Comparison of ENCODE assay signal across 1 cellular context in genomic region chrX:41333994-41334865, GRCh38.
TF ChIP-seq lines count a peak whose summit lies in the region.

DDX3X (plus strand) TSS chrX:41334162; CDS start chrX:41334253, 91 bp downstream.

TF ChIP-seq in HepG2, 621 proteins besides CTCF, POLR2A, EP300 and RAD21 (continued from another document and continues in another):
- TF ChIP-seq SPEN (CRISPR knock-in tag; IDR thresholded peaks at IDR 0.05; ENCODE audit: low read depth) (no peak; the same call in 1 of the 2 replicates), ZNF180 (CRISPR knock-in tag; IDR thresholded peaks at IDR 0.05; ENCODE audit: borderline replicate concordance, low read depth) (no peak), ZNF580 (CRISPR knock-in tag; IDR thresholded peaks at IDR 0.05; ENCODE audit: borderline replicate concordance, low read depth) (no peak), AGO1 (IDR thresholded peaks at IDR 0.05; ENCODE audit: low read depth, low read length, poor library complexity, severe bottlenecking) (peak; percentile 70), MLX (CRISPR knock-in tag; IDR thresholded peaks at IDR 0.05) (no peak), MTA1 (CRISPR knock-in tag; IDR thresholded peaks at IDR 0.05; ENCODE audit: borderline replicate concordance) (no peak), SRY (CRISPR knock-in tag; IDR thresholded peaks at IDR 0.05) (no peak), SNAI1 (CRISPR knock-in tag; IDR thresholded peaks at IDR 0.05; ENCODE audit: borderline replicate concordance) (peak; percentile 62; the same call in 1 of the 2 replicates), HES4 (CRISPR knock-in tag; IDR thresholded peaks at IDR 0.05; ENCODE audit: borderline replicate concordance) (no peak), ISX (CRISPR knock-in tag; conservative IDR thresholded peaks at IDR 0.05) (no peak), CENPT (CRISPR knock-in tag; IDR thresholded peaks at IDR 0.05; ENCODE audit: low read depth) (no peak), SP1 (IDR thresholded peaks at IDR 0.05) (no peak), SP1 (CRISPR knock-in tag; IDR thresholded peaks at IDR 0.05) (no peak), POLR2G (IDR thresholded peaks at IDR 0.05; ENCODE audit: low read depth, low read length) (peak; percentile 99), RXRB (CRISPR knock-in tag; IDR thresholded peaks at IDR 0.05; ENCODE audit: borderline replicate concordance) (0 out of 2 replicates have a peak, but pooled peaks have one; percentile 8), ZNF3 (CRISPR knock-in tag; IDR thresholded peaks at IDR 0.05) (no peak), ZFP82 (CRISPR knock-in tag; IDR thresholded peaks at IDR 0.05; ENCODE audit: borderline replicate concordance) (no peak), THRA (CRISPR knock-in tag; IDR thresholded peaks at IDR 0.05; ENCODE audit: borderline replicate concordance) (0 out of 2 replicates have a peak, but pooled peaks have one; percentile 23), ZBTB7B (CRISPR knock-in tag; IDR thresholded peaks at IDR 0.05) (0 out of 2 replicates have a peak, but pooled peaks have one; percentile 1), PAX8 (CRISPR knock-in tag; IDR thresholded peaks at IDR 0.05; ENCODE audit: borderline replicate concordance) (no peak), REPIN1 (CRISPR knock-in tag; IDR thresholded peaks at IDR 0.05; ENCODE audit: borderline replicate concordance, low read depth) (no peak), KIAA2018 (CRISPR knock-in tag; IDR thresholded peaks at IDR 0.05; ENCODE audit: borderline replicate concordance) (no peak), SKI (IDR thresholded peaks at IDR 0.05; ENCODE audit: partially characterized antibody) (no peak), XRCC5 (optimal IDR thresholded peaks at IDR 0.05; ENCODE audit: low read length) (no peak), ZNF281 (CRISPR knock-in tag; IDR thresholded peaks at IDR 0.05; ENCODE audit: borderline replicate concordance) (no peak), ZNF577 (CRISPR knock-in tag; IDR thresholded peaks at IDR 0.05; ENCODE audit: borderline replicate concordance, low read depth) (no peak), IKZF4 (CRISPR knock-in tag; IDR thresholded peaks at IDR 0.05; ENCODE audit: borderline replicate concordance, low read depth, not compliant biosample characterization) (no peak), DMAP1 (CRISPR knock-in tag; IDR thresholded peaks at IDR 0.05) (peak; percentile 40; the same call in 1 of the 2 replicates), ZSCAN29 (CRISPR knock-in tag; conservative IDR thresholded peaks at IDR 0.05) (no peak), ZNF629 (CRISPR knock-in tag; conservative IDR thresholded peaks at IDR 0.05) (no peak), ZNF557 (CRISPR knock-in tag; IDR thresholded peaks at IDR 0.05) (no peak), ZNF468 (CRISPR knock-in tag; IDR thresholded peaks at IDR 0.05) (no peak), ZNF343 (CRISPR knock-in tag; IDR thresholded peaks at IDR 0.05) (no peak), ZC3H13 (CRISPR knock-in tag; IDR thresholded peaks at IDR 0.05) (no peak), FOXM1 (CRISPR knock-in tag; IDR thresholded peaks at IDR 0.05) (no peak), ZNF335 (CRISPR knock-in tag; IDR thresholded peaks at IDR 0.05) (no peak), ZNF567 (CRISPR knock-in tag; IDR thresholded peaks at IDR 0.05; ENCODE audit: borderline replicate concordance) (no peak)
- TF ChIP-seq, protein P1, sequence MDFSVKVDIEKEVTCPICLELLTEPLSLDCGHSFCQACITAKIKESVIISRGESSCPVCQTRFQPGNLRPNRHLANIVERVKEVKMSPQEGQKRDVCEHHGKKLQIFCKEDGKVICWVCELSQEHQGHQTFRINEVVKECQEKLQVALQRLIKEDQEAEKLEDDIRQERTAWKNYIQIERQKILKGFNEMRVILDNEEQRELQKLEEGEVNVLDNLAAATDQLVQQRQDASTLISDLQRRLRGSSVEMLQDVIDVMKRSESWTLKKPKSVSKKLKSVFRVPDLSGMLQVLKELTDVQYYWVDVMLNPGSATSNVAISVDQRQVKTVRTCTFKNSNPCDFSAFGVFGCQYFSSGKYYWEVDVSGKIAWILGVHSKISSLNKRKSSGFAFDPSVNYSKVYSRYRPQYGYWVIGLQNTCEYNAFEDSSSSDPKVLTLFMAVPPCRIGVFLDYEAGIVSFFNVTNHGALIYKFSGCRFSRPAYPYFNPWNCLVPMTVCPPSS (IDR thresholded peaks at IDR 0.05), result no peak
- TF ChIP-seq, protein P2, sequence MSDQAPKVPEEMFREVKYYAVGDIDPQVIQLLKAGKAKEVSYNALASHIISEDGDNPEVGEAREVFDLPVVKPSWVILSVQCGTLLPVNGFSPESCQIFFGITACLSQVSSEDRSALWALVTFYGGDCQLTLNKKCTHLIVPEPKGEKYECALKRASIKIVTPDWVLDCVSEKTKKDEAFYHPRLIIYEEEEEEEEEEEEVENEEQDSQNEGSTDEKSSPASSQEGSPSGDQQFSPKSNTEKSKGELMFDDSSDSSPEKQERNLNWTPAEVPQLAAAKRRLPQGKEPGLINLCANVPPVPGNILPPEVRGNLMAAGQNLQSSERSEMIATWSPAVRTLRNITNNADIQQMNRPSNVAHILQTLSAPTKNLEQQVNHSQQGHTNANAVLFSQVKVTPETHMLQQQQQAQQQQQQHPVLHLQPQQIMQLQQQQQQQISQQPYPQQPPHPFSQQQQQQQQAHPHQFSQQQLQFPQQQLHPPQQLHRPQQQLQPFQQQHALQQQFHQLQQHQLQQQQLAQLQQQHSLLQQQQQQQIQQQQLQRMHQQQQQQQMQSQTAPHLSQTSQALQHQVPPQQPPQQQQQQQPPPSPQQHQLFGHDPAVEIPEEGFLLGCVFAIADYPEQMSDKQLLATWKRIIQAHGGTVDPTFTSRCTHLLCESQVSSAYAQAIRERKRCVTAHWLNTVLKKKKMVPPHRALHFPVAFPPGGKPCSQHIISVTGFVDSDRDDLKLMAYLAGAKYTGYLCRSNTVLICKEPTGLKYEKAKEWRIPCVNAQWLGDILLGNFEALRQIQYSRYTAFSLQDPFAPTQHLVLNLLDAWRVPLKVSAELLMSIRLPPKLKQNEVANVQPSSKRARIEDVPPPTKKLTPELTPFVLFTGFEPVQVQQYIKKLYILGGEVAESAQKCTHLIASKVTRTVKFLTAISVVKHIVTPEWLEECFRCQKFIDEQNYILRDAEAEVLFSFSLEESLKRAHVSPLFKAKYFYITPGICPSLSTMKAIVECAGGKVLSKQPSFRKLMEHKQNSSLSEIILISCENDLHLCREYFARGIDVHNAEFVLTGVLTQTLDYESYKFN (CRISPR knock-in tag; conservative IDR thresholded peaks at IDR 0.05), result no peak
- TF ChIP-seq, protein P3, sequence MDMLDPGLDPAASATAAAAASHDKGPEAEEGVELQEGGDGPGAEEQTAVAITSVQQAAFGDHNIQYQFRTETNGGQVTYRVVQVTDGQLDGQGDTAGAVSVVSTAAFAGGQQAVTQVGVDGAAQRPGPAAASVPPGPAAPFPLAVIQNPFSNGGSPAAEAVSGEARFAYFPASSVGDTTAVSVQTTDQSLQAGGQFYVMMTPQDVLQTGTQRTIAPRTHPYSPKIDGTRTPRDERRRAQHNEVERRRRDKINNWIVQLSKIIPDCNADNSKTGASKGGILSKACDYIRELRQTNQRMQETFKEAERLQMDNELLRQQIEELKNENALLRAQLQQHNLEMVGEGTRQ (IDR thresholded peaks at IDR 0.05; ENCODE audit: low read depth, low read length), result no peak
- TF ChIP-seq, protein P3 (CRISPR knock-in tag; IDR thresholded peaks at IDR 0.05; ENCODE audit: borderline replicate concordance), result no peak
